In genomic region chr7:668139-668871, GRCh38 we compare ENCODE assay signal across 11 cellular contexts. TPM values are rescaled to one million over a fixed set of nuclear protein-coding genes. Genes with fewer than 3 reads are reported as not detected.
A peak's percentile ranks its signal among the peaks of the same experiment; 100 is the strongest.
DNase-seq lines count a peak whose midpoint lies in the region; ATAC-seq, FAIRE-seq and TF ChIP-seq lines count a peak whose summit lies in the region.
"Had no signal": no experiment of that assay in that cellular context is flagged by ENCODE, and none has a peak within 500 bp of the region (broad histone marks: within the 10 kb centered on the region; RNA-seq: fewer than 3 reads in every experiment).

No MANE protein-coding gene starts in this region.

- H3K9me3 Mint-ChIP-seq in progenitor cell of endocrine pancreas (ENCODE audit: low read depth), result no peaks in the 10 kb centered on the region

- no peak for FAIRE-seq in D721Med (lab: Jason Lieb, UNC)

- H3K27me3 Mint-ChIP-seq in progenitor cell of endocrine pancreas, result no peaks in the 10 kb centered on the region

- TF ChIP-seq CTCF in D721Med (IDR thresholded peaks at IDR 0.05; ENCODE audit: insufficient read depth, missing control alignments) (no peak), progenitor cell of endocrine pancreas (IDR thresholded peaks at IDR 0.05; ENCODE audit: unreplicated experiment) (no peak)

- H3K9ac ChIP-seq in duodenal mucosa (ENCODE audit: low read depth in 1 of 2, low read length in 2 of 2), result no peak overlapping the region

- H3K9me3 ChIP-seq in duodenal mucosa (ENCODE audit: control insufficient read depth in 1 of 2, low read length in 2 of 2) (no peaks in the 10 kb centered on the region), thymus (ENCODE audit: control insufficient read depth) (no peaks in the 10 kb centered on the region)
- H3K9me3 ChIP-seq: adrenal gland had no signal

- H3K27ac ChIP-seq in duodenal mucosa (ENCODE audit: low read depth, low read length) (peak overlapping the region; percentile 43), thymus (ENCODE audit: low read depth) (peak overlapping the region; percentile 67)
- H3K27ac ChIP-seq: VCaP had no signal

- ATAC-seq in GM19351 (IDR thresholded peaks at IDR 0.05; ENCODE audit: unreplicated experiment), result no peak
- ATAC-seq: stimulated activated naive CD8-positive, alpha-beta T cell treated with anti-CD3 and anti-CD28 coated beads, Interleukin-15, Interleukin-2, amounts not matched to agents 100 U/mL and 50 U/mL, for 24 hours had no signal

- H3K4me3 Mint-ChIP-seq in progenitor cell of endocrine pancreas (ENCODE audit: low read depth), result no peak overlapping the region

- peaks cover 12% of the 10 kb centered on the region for H3K36me3 Mint-ChIP-seq in progenitor cell of endocrine pancreas (ENCODE audit: insufficient read depth)

- H3K27ac Mint-ChIP-seq in progenitor cell of endocrine pancreas, result no peak overlapping the region

- no peak overlapping the region for H3K4me3 ChIP-seq in duodenal mucosa (ENCODE audit: low read depth in 1 of 2, low read length in 2 of 2)
- H3K4me3 ChIP-seq in thymus (ENCODE audit: low read length), result no peak overlapping the region
- H3K4me3 ChIP-seq: adrenal gland, skin epidermis had no signal

- H3K36me3 ChIP-seq in duodenal mucosa (ENCODE audit: control insufficient read depth in 1 of 2, insufficient read depth in 2 of 2, low read length in 2 of 2), result no peaks in the 10 kb centered on the region
- H3K36me3 ChIP-seq in thymus (ENCODE audit: control insufficient read depth, insufficient read depth), result no peaks in the 10 kb centered on the region
- H3K36me3 ChIP-seq: adrenal gland had no signal

- WGBS in thymus, result 14% methylated on average over 15 of the region's 15 CpGs

- no peaks in the 10 kb centered on the region for H3K4me1 Mint-ChIP-seq in progenitor cell of endocrine pancreas (ENCODE audit: low read depth)

- H3K27me3 ChIP-seq in duodenal mucosa (ENCODE audit: control insufficient read depth in 1 of 2, insufficient read depth in 2 of 2, low read length in 2 of 2) (no peaks in the 10 kb centered on the region), thymus (ENCODE audit: control insufficient read depth, insufficient read depth) (no peaks in the 10 kb centered on the region)
- H3K27me3 ChIP-seq: adrenal gland had no signal

- DNase-seq in M059J (ENCODE audit: low read depth) (peak; percentile 62), lung microvascular endothelial cell (ENCODE audit: low read depth in 2 of 2) (peak; percentile 71 to 95), D721Med (ENCODE audit: insufficient read length, low spot score) (no peak), progenitor cell of endocrine pancreas (ENCODE audit: low spot score, unreplicated experiment) (no peak)
- DNase-seq: stimulated activated naive CD8-positive, alpha-beta T cell treated with anti-CD3 and anti-CD28 coated beads, Interleukin-15, Interleukin-2, amounts not matched to agents 100 U/mL and 50 U/mL, for 24 hours had no signal

- H3K4me1 ChIP-seq in duodenal mucosa (ENCODE audit: control insufficient read depth in 1 of 2, insufficient read depth in 2 of 2, low read length in 2 of 2) (peaks cover 0 to 6% of the 10 kb centered on the region in 2 donors), thymus (ENCODE audit: control insufficient read depth, insufficient read depth, low read length) (peaks cover 4% of the 10 kb centered on the region)

RNA-seq across cellular contexts. Expression of gene DNAAF5, which starts 58.2 kb away (rescaled TPM):
- total RNA-seq in M059J (2014; rRNA removed; shearing (Covaris generic)), result 23.3 and 35.4 TPM in 2 replicates
- 10.0 and 12.1 TPM in 2 replicates for total RNA-seq in lung microvascular endothelial cell
- polyA plus RNA-seq in thymus, result 9.2 TPM
- total RNA-seq in progenitor cell of endocrine pancreas, result 46.7 and 51.0 TPM in 2 replicates

RNA-seq across cellular contexts. Expression of gene PRKAR1B, which starts 58.8 kb away (rescaled TPM):
- total RNA-seq in M059J (2014; rRNA removed; shearing (Covaris generic)), result 30.3 and 33.9 TPM in 2 replicates
- total RNA-seq in lung microvascular endothelial cell (34.4 and 71.8 TPM in 2 replicates), progenitor cell of endocrine pancreas (51.6 and 54.2 TPM in 2 replicates)
- 13.7 TPM for polyA plus RNA-seq in thymus

Comparison
In these comparisons a context has a peak if more than half of its experiments do, and no peak if none do; other contexts are left out.
1. DNase-seq: peak in M059J (single experiment) and lung microvascular endothelial cell (2 of 2); none in D721Med (single experiment) and progenitor cell of endocrine pancreas (single experiment).